17 cellular contexts compared by ENCODE assay signal in the genomic region with DNA sequence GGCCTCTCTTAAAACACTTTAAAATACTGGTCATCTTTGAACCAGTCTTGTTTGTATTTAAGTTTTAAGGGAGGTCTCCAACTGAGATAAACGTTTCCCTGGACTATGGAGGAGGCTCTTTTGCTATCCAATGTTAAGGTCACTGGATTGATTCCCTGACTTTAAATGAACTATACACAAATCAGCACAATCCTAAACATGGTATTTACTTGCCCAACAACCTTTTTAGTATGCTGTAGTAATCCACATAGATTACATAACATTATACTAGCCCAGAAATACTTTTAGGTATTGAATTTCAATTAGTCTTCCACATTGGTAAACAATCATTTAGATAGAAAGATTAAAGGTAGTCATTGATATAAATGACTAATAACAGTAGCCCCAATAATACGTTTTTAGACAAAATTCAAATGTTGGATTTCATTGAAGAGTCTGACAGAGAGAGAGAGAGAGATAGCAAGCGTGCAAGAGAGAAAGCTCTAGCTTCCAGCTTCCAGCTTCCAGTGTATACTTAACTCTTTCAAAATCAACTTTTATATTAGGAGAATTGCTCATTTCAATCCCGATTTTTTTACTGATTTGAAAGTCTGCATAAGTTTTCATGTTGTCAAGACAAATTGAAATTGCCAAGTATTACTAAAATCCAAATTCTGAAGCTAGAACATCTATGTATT.
"Had no signal": no experiment of that assay in that cellular context is flagged by ENCODE, and none has a peak within 500 bp of the region (broad histone marks: within the 10 kb centered on the region; RNA-seq: fewer than 3 reads in every experiment).

No MANE protein-coding gene starts in this region.

- FAIRE-seq: astrocyte, kidney, pancreas had no signal

- H3K27me3 ChIP-seq: left lung, pancreas, spleen, thyroid gland had no signal

- H3K4me3 ChIP-seq: coronary artery, left lung, mucosa of descending colon, pancreas, spleen, thyroid gland had no signal

- H3K4me1 ChIP-seq: spleen had no signal

- H3K27ac ChIP-seq: coronary artery, pancreas, spleen, thyroid gland had no signal

- ATAC-seq: left lung, mucosa of descending colon, pancreas had no signal

- DNase-seq: activated CD4-positive, alpha-beta memory T cell treated with anti-CD3 and anti-CD28 coated beads for 36 hours; activated CD4-positive, alpha-beta T cell treated with anti-CD3 and anti-CD28 coated beads for 48 hours; activated naive CD4-positive, alpha-beta T cell treated with Interleukin-2 at 50 U/mL for 16 hours; activated naive CD8-positive, alpha-beta T cell treated with anti-CD3 and anti-CD28 coated beads for 36 hours; activated T-cell treated with anti-CD3 and anti-CD28 coated beads, Interleukin-2, amount 50 U/mL, for 48 hours; foreskin fibroblast; kidney; left lung; mucosa of descending colon; nephron progenitor cell; pancreas; spleen; stimulated activated CD4-positive, alpha-beta T cell treated with anti-CD3 and anti-CD28 coated beads, Interleukin-4, amount 100 ng/mL, for 24 hours; stimulated activated naive CD4-positive, alpha-beta T cell treated with Interleukin-2 at 50 U/mL for 16 hours; thyroid gland had no signal

- H3K36me3 ChIP-seq: left lung, pancreas, spleen, thyroid gland had no signal

- H3K9me3 ChIP-seq: mucosa of descending colon, pancreas, thyroid gland had no signal
